In genomic region chr9:34347800-34348158, GRCh38 we compare ENCODE assay signal across 2 cellular contexts.
A peak's percentile ranks its signal among the peaks of the same experiment; 100 is the strongest.
TF ChIP-seq lines count a peak whose summit lies in the region.

No MANE protein-coding gene starts in this region.

TF ChIP-seq in HepG2, 621 proteins besides CTCF, POLR2A, EP300 and RAD21:
- TF ChIP-seq, protein P1, sequence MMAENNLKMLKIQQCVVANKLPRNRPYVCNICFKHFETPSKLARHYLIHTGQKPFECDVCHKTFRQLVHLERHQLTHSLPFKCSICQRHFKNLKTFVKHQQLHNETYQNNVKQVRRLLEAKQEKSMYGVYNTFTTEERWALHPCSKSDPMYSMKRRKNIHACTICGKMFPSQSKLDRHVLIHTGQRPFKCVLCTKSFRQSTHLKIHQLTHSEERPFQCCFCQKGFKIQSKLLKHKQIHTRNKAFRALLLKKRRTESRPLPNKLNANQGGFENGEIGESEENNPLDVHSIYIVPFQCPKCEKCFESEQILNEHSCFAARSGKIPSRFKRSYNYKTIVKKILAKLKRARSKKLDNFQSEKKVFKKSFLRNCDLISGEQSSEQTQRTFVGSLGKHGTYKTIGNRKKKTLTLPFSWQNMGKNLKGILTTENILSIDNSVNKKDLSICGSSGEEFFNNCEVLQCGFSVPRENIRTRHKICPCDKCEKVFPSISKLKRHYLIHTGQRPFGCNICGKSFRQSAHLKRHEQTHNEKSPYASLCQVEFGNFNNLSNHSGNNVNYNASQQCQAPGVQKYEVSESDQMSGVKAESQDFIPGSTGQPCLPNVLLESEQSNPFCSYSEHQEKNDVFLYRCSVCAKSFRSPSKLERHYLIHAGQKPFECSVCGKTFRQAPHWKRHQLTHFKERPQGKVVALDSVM (CRISPR knock-in tag; IDR thresholded peaks at IDR 0.05), result peak; percentile 79
- TF ChIP-seq, protein P2, sequence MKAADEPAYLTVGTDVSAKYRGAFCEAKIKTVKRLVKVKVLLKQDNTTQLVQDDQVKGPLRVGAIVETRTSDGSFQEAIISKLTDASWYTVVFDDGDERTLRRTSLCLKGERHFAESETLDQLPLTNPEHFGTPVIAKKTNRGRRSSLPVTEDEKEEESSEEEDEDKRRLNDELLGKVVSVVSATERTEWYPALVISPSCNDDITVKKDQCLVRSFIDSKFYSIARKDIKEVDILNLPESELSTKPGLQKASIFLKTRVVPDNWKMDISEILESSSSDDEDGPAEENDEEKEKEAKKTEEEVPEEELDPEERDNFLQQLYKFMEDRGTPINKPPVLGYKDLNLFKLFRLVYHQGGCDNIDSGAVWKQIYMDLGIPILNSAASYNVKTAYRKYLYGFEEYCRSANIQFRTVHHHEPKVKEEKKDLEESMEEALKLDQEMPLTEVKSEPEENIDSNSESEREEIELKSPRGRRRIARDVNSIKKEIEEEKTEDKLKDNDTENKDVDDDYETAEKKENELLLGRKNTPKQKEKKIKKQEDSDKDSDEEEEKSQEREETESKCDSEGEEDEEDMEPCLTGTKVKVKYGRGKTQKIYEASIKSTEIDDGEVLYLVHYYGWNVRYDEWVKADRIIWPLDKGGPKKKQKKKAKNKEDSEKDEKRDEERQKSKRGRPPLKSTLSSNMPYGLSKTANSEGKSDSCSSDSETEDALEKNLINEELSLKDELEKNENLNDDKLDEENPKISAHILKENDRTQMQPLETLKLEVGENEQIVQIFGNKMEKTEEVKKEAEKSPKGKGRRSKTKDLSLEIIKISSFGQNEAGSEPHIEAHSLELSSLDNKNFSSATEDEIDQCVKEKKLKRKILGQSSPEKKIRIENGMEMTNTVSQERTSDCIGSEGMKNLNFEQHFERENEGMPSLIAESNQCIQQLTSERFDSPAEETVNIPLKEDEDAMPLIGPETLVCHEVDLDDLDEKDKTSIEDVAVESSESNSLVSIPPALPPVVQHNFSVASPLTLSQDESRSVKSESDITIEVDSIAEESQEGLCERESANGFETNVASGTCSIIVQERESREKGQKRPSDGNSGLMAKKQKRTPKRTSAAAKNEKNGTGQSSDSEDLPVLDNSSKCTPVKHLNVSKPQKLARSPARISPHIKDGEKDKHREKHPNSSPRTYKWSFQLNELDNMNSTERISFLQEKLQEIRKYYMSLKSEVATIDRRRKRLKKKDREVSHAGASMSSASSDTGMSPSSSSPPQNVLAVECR (CRISPR knock-in tag; IDR thresholded peaks at IDR 0.05; ENCODE audit: borderline replicate concordance), result peak; percentile 6; the same call in 1 of the 2 replicates
- TF ChIP-seq ZNF121 (CRISPR knock-in tag; IDR thresholded peaks at IDR 0.05) (peak; percentile 84), ZFP90 (CRISPR knock-in tag; IDR thresholded peaks at IDR 0.05; ENCODE audit: borderline replicate concordance) (0 out of 2 replicates have a peak, but pooled peaks have one; percentile 30), SIN3A (IDR thresholded peaks at IDR 0.05; ENCODE audit: borderline replicate concordance, low read depth, low read length) (no peak)

TF ChIP-seq in GM12891, 5 proteins besides CTCF, POLR2A, EP300 and RAD21:
- TF ChIP-seq POLR2AphosphoS5 (IDR thresholded peaks at IDR 0.05; ENCODE audit: low read depth, low read length) (no peak), SPI1 (IDR thresholded peaks at IDR 0.05; ENCODE audit: low read depth, low read length) (no peak), TAF1 (IDR thresholded peaks at IDR 0.05; ENCODE audit: low read depth, low read length) (no peak), PAX5 (IDR thresholded peaks at IDR 0.05; ENCODE audit: insufficient read depth, low read length, severe bottlenecking) (no peak), POU2F2 (IDR thresholded peaks at IDR 0.05; ENCODE audit: low read depth, low read length) (no peak)
